ENCODE assay signal across 14 cellular contexts in the genomic region with DNA sequence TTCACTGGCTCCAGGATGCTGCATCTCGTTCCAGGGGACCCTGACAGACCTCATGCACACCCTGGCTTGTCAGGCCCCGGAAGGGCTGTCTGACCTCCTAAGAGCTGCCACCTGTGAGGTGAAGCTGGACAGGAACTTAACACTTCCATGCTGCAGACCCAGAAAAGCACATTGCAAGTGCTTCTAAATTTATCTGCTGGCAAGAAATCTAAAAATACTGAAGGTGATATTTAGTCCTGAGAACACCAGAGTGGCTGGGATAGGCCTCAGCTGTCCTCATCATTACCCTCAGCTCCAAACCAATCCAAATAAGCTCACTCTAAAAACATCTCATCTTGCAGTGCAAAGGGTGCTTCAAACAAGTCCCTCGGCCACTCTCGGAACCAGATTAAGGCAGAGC.
"Had no signal": no experiment of that assay in that cellular context is flagged by ENCODE, and none has a peak within 500 bp of the region (broad histone marks: within the 10 kb centered on the region; RNA-seq: fewer than 3 reads in every experiment).

No MANE protein-coding gene starts in this region.

- H3K9me3 Mint-ChIP-seq: activated CD4-positive, alpha-beta T cell treated with anti-CD3 and anti-CD28 coated beads, Interleukin-2, amount 10 ng/mL, durations not matched to agents 24 days and 14 days; activated naive CD8-positive, alpha-beta T cell treated with anti-CD3 and anti-CD28 coated beads for 36 hours; stimulated activated naive B cell treated with anti-CD40 and anti-IgM and Interleukin-4, amounts not matched to agents 10 μg/mL and 1 μg/mL and 100 μg/mL, for 72 hours; T-helper 2 cell treated with Interferon-gamma antibody and Interleukin-4, amounts not matched to agents 5 μg/mL and 100 μg/mL, for 36 hours had no signal

- H3K27ac Mint-ChIP-seq: activated CD4-positive, alpha-beta T cell treated with anti-CD3 and anti-CD28 coated beads, Interleukin-2, amount 10 ng/mL, durations not matched to agents 24 days and 14 days; activated naive CD8-positive, alpha-beta T cell treated with anti-CD3 and anti-CD28 coated beads for 36 hours; T-helper 2 cell treated with Interferon-gamma antibody and Interleukin-4, amounts not matched to agents 5 μg/mL and 100 μg/mL, for 36 hours had no signal

- DNase-seq: activated CD4-positive, alpha-beta T cell treated with anti-CD3 and anti-CD28 coated beads, Interleukin-2, amount 10 ng/mL, durations not matched to agents 24 days and 14 days; activated CD4-positive, CD25-positive, alpha-beta regulatory T cell; activated naive CD8-positive, alpha-beta T cell treated with anti-CD3 and anti-CD28 coated beads for 36 hours; amygdala; cerebellar nuclear complex; effector memory CD4-positive, alpha-beta T cell; stimulated activated CD4-positive, alpha-beta T cell treated with anti-CD3 and anti-CD28 coated beads, Interleukin-2, amount 100 ng/mL, for 48 hours; stimulated activated naive B cell treated with anti-CD40 and anti-IgM and Interleukin-4, amounts not matched to agents 10 μg/mL and 1 μg/mL and 100 μg/mL, for 72 hours; substantia nigra; transverse colon had no signal

- ATAC-seq: left lobe of liver; stimulated activated naive B cell treated with anti-CD40 and anti-IgM and Interleukin-4, amounts not matched to agents 10 μg/mL and 1 μg/mL and 100 μg/mL, for 72 hours had no signal

- H3K27me3 Mint-ChIP-seq: activated CD4-positive, alpha-beta T cell treated with anti-CD3 and anti-CD28 coated beads, Interleukin-2, amount 10 ng/mL, durations not matched to agents 24 days and 14 days; activated naive CD8-positive, alpha-beta T cell treated with anti-CD3 and anti-CD28 coated beads for 36 hours; brain had no signal

- H3K4me3 Mint-ChIP-seq: activated CD4-positive, alpha-beta T cell treated with anti-CD3 and anti-CD28 coated beads, Interleukin-2, amount 10 ng/mL, durations not matched to agents 24 days and 14 days; brain; stimulated activated naive B cell treated with anti-CD40 and anti-IgM and Interleukin-4, amounts not matched to agents 10 μg/mL and 1 μg/mL and 100 μg/mL, for 72 hours; T-helper 2 cell treated with Interferon-gamma antibody and Interleukin-4, amounts not matched to agents 5 μg/mL and 100 μg/mL, for 36 hours had no signal

- H3K27me3 ChIP-seq: transverse colon had no signal

- H3K9me3 ChIP-seq: transverse colon had no signal

- H3K27ac ChIP-seq: epithelial cell of prostate, transverse colon had no signal

- H3K36me3 ChIP-seq: transverse colon had no signal

- H3K36me3 Mint-ChIP-seq: activated naive CD8-positive, alpha-beta T cell treated with anti-CD3 and anti-CD28 coated beads for 36 hours; brain had no signal

- H3K4me3 ChIP-seq: transverse colon had no signal
